29 cellular contexts compared by ENCODE assay signal in genomic region chrX:48107717-48108116, GRCh38. TPM values are rescaled to one million over a fixed set of nuclear protein-coding genes. Genes with fewer than 3 reads are reported as not detected.
"Had no signal": no experiment of that assay in that cellular context is flagged by ENCODE, and none has a peak within 500 bp of the region (broad histone marks: within the 10 kb centered on the region; RNA-seq: fewer than 3 reads in every experiment).

No MANE protein-coding gene starts in this region.

- H3K4me3 ChIP-seq: esophagus squamous epithelium, heart right ventricle, lower lobe of right lung, right atrium auricular region, smooth muscle cell had no signal

- ATAC-seq: activated naive CD4-positive, alpha-beta T cell treated with anti-CD3 and anti-CD28 coated beads, Interleukin-2, amount 50 U/mL, for 72 hours; activated T-cell treated with anti-CD3 and anti-CD28 coated beads, Interleukin-2, amount 50 U/mL, for 72 hours; heart right ventricle; left lobe of liver; lower lobe of right lung; natural killer cell had no signal

- H3K4me2 ChIP-seq: smooth muscle cell had no signal

- H3K36me3 ChIP-seq: esophagus squamous epithelium, heart right ventricle, lower lobe of right lung, right atrium auricular region had no signal

- H3K4me1 ChIP-seq: esophagus squamous epithelium, heart right ventricle, lower lobe of right lung, right atrium auricular region had no signal

- H3K27me3 ChIP-seq: esophagus squamous epithelium, heart right ventricle, right atrium auricular region had no signal

- DNase-seq: activated CD4-positive, alpha-beta T cell treated with anti-CD3 and anti-CD28 coated beads for 4 hours; activated CD4-positive, alpha-beta T cell treated with anti-CD3 and anti-CD28 coated beads, Interleukin-2, amount 50 U/mL, for 4 hours; activated naive CD4-positive, alpha-beta T cell; activated T-cell treated with anti-CD3 and anti-CD28 coated beads for 4 hours; activated T-cell treated with anti-CD3 and anti-CD28 coated beads, Interleukin-2, amount 50 U/mL, for 72 hours; anterior cingulate cortex; dermis blood vessel endothelial cell; effector CD4-positive, alpha-beta T cell; esophagus squamous epithelium; foreskin melanocyte; heart right ventricle; kidney glomerular epithelial cell; lower lobe of right lung; mesenchymal stem cell; natural killer cell; stimulated activated CD4-positive, alpha-beta T cell treated with anti-CD3 and anti-CD28 coated beads, Interleukin-2, amount 100 ng/mL, for 24 hours; stimulated activated naive CD4-positive, alpha-beta T cell; trophoblast cell had no signal

- H3K9me3 ChIP-seq: esophagus squamous epithelium, heart right ventricle, lower lobe of right lung, right atrium auricular region had no signal

- H3K27ac ChIP-seq: esophagus squamous epithelium, heart right ventricle, lower lobe of right lung, right atrium auricular region, VCaP had no signal

RNA-seq across cellular contexts. Expression of gene SPACA5B, which starts 22.7 kb away (rescaled TPM):
- total RNA-seq: activated naive CD4-positive, alpha-beta T cell treated with anti-CD3 and anti-CD28 coated beads, Interleukin-2, amount 50 U/mL, for 72 hours; activated T-cell treated with anti-CD3 and anti-CD28 coated beads, Interleukin-2, amount 50 U/mL, for 72 hours; bronchial epithelial cell; dermis blood vessel endothelial cell; esophagus squamous epithelium; glomerular endothelial cell; heart right ventricle; left lobe of liver; lower lobe of right lung; mononuclear cell; natural killer cell; omental fat pad; pulmonary artery endothelial cell; right atrium auricular region; smooth muscle cell; temporal lobe had no signal
